ENCODE assay signal across 1 cellular context in genomic region chr6:41768545-41769308, GRCh38.
TF ChIP-seq lines count a peak whose summit lies in the region.

No MANE protein-coding gene starts in this region.

TF ChIP-seq in HEK293, 187 proteins besides CTCF, POLR2A, EP300 and RAD21 (continued from another document):
- TF ChIP-seq PRDM10 (tag by site-specific recombination; IDR thresholded peaks at IDR 0.05), result peak; percentile 26; the same call in 1 of the 2 replicates
